24 cellular contexts compared by ENCODE assay signal in genomic region chr3:10928961-10929471, GRCh38.
"Had no signal": no experiment of that assay in that cellular context is flagged by ENCODE, and none has a peak within 500 bp of the region (broad histone marks: within the 10 kb centered on the region; RNA-seq: fewer than 3 reads in every experiment).

No MANE protein-coding gene starts in this region.

- H3K36me3 Mint-ChIP-seq: stimulated activated effector memory CD8-positive, alpha-beta T cell treated with anti-CD3 and anti-CD28 coated beads, Interleukin-12 subunit alpha, Interleukin-12 subunit beta, amount 100 ng/mL, for 72 hours; WTC11 had no signal

- H3K4me1 ChIP-seq: body of pancreas, left ventricle myocardium inferior, pancreas, transverse colon had no signal

- H3K4me3 ChIP-seq: body of pancreas, left ventricle myocardium inferior, pancreas, skin epidermis, transverse colon, vagina had no signal

- H3K4me1 Mint-ChIP-seq: stimulated activated effector memory CD8-positive, alpha-beta T cell treated with anti-CD3 and anti-CD28 coated beads, Interleukin-12 subunit alpha, Interleukin-12 subunit beta, amount 100 ng/mL, for 72 hours; stimulated activated naive CD8-positive, alpha-beta T cell treated with anti-CD3 and anti-CD28 coated beads, Interleukin-15, amount 100 ng/mL, for 72 hours had no signal

- H3K9me3 Mint-ChIP-seq: activated T-cell treated with anti-CD3 and anti-CD28 coated beads, Interleukin-2, amount 50 U/mL, for 72 hours; stimulated activated effector memory CD8-positive, alpha-beta T cell treated with anti-CD3 and anti-CD28 coated beads, Interleukin-12 subunit alpha, Interleukin-12 subunit beta, amount 100 ng/mL, for 72 hours; stimulated activated naive CD8-positive, alpha-beta T cell treated with anti-CD3 and anti-CD28 coated beads, Interleukin-15, amount 100 ng/mL, for 72 hours; T-helper 1 cell treated with Interleukin-12 subunit alpha and Interleukin-12 subunit beta and Interleukin-4 antibody, amounts not matched to agents 30 μg/mL and 1 μg/mL, for 36 hours had no signal

- H3K36me3 ChIP-seq: left ventricle myocardium inferior, pancreas, transverse colon, vagina had no signal

- H3K27me3 ChIP-seq: body of pancreas, pancreas, transverse colon, vagina had no signal

- H3K9me3 ChIP-seq: body of pancreas, pancreas, transverse colon, vagina had no signal

- H3K27ac Mint-ChIP-seq: activated T-cell treated with anti-CD3 and anti-CD28 coated beads, Interleukin-2, amount 50 U/mL, for 72 hours; stimulated activated effector memory CD8-positive, alpha-beta T cell treated with anti-CD3 and anti-CD28 coated beads, Interleukin-12 subunit alpha, Interleukin-12 subunit beta, amount 100 ng/mL, for 72 hours; T-helper 1 cell treated with Interleukin-12 subunit alpha and Interleukin-12 subunit beta and Interleukin-4 antibody, amounts not matched to agents 30 μg/mL and 1 μg/mL, for 36 hours; WTC11 had no signal

- H3K27ac ChIP-seq: body of pancreas, left ventricle myocardium inferior, pancreas, transverse colon, vagina had no signal

- H3K4me3 Mint-ChIP-seq: activated T-cell treated with anti-CD3 and anti-CD28 coated beads, Interleukin-2, amount 50 U/mL, for 72 hours; nephron; stimulated activated effector memory CD8-positive, alpha-beta T cell treated with anti-CD3 and anti-CD28 coated beads, Interleukin-12 subunit alpha, Interleukin-12 subunit beta, amount 100 ng/mL, for 72 hours; stimulated activated naive CD8-positive, alpha-beta T cell treated with anti-CD3 and anti-CD28 coated beads, Interleukin-15, amount 100 ng/mL, for 72 hours; T-helper 1 cell treated with Interleukin-12 subunit alpha and Interleukin-12 subunit beta and Interleukin-4 antibody, amounts not matched to agents 30 μg/mL and 1 μg/mL, for 36 hours; WTC11 had no signal

- DNase-seq: activated CD8-positive, alpha-beta memory T cell treated with anti-CD3 and anti-CD28 coated beads, Interleukin-2, amount 50 U/mL, for 48 hours; activated gamma-delta T cell; activated T-cell treated with anti-CD3 and anti-CD28 coated beads, Interleukin-2, amount 50 U/mL, for 72 hours; anterior cingulate cortex; caudate nucleus; dermis blood vessel endothelial cell; effector CD8-positive, alpha-beta T cell; glutamatergic neuron; hippocampal formation; left ventricle myocardium inferior; midbrain; stimulated activated CD4-positive, alpha-beta T cell treated with anti-CD3 and anti-CD28 coated beads, Interleukin-2, amount 100 ng/mL, for 24 hours; stimulated activated naive CD8-positive, alpha-beta T cell treated with anti-CD3 and anti-CD28 coated beads, Interleukin-15, amount 100 ng/mL, for 72 hours; T1000; transverse colon had no signal

- ATAC-seq: activated T-cell treated with anti-CD3 and anti-CD28 coated beads, Interleukin-2, amount 50 U/mL, for 72 hours; body of pancreas; pancreas; right cardiac atrium; stimulated activated effector memory CD8-positive, alpha-beta T cell treated with anti-CD3 and anti-CD28 coated beads, Interleukin-12 subunit alpha, Interleukin-12 subunit beta, amount 100 ng/mL, for 72 hours; stimulated activated naive CD8-positive, alpha-beta T cell treated with anti-CD3 and anti-CD28 coated beads, Interleukin-15, amount 100 ng/mL, for 72 hours; WTC11 had no signal
